ENCODE assay signal across 28 cellular contexts in the genomic region with DNA sequence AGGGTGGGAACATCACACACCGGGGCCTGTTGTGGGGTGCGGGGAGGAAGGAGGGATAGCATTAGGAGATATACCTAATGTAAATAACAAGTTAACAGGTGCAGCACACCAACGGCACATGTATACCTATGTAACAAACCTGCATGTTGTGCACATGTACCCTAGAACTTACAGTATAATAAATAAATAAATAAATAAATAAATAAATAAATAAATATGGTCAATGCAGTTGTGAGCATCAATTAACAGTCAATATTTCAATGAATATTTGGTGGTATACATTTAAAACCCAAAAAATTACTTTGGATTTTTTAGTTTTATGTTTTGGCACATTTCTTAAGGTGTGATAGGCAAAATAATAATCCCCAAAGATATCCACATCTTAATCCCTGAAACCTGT.
"Had no signal": no experiment of that assay in that cellular context is flagged by ENCODE, and none has a peak within 500 bp of the region (broad histone marks: within the 10 kb centered on the region; RNA-seq: fewer than 3 reads in every experiment).

No MANE protein-coding gene starts in this region.

- H3K4me3 ChIP-seq: colonic mucosa, coronary artery, dorsolateral prefrontal cortex, esophagus muscularis mucosa, esophagus squamous epithelium, gastrocnemius medialis, gastroesophageal sphincter, heart left ventricle, heart right ventricle had no signal

- DNase-seq: colonic mucosa; cortex of kidney; dermis blood vessel endothelial cell; dorsolateral prefrontal cortex; effector CD4-positive, alpha-beta T cell; effector CD8-positive, alpha-beta T cell; effector memory CD4-positive, alpha-beta T cell; effector memory CD8-positive, alpha-beta T cell; endodermal cell; erythroblast; esophagus squamous epithelium; foreskin fibroblast; foreskin keratinocyte; foreskin melanocyte; gastrocnemius medialis; glutamatergic neuron; head of caudate nucleus; heart left ventricle; heart right ventricle had no signal

- H3K27me3 ChIP-seq: colonic mucosa, dorsolateral prefrontal cortex, esophagus muscularis mucosa, esophagus squamous epithelium, foreskin keratinocyte, gastrocnemius medialis, gastroesophageal sphincter, heart left ventricle, heart right ventricle had no signal

- H3K27ac ChIP-seq: colonic mucosa, coronary artery, dorsolateral prefrontal cortex, epithelial cell of prostate, esophagus muscularis mucosa, esophagus squamous epithelium, foreskin keratinocyte, gastrocnemius medialis, gastroesophageal sphincter, heart left ventricle, heart right ventricle had no signal

- H3K4me1 ChIP-seq: colonic mucosa, esophagus muscularis mucosa, esophagus squamous epithelium, foreskin keratinocyte, gastroesophageal sphincter, heart left ventricle, heart right ventricle had no signal

- H3K36me3 ChIP-seq: colonic mucosa, esophagus muscularis mucosa, esophagus squamous epithelium, gastrocnemius medialis, gastroesophageal sphincter, heart left ventricle, heart right ventricle had no signal

- ATAC-seq: effector memory CD8-positive, alpha-beta T cell; esophagus mucosa; foreskin keratinocyte; gastrocnemius medialis; gastroesophageal sphincter; heart left ventricle; heart right ventricle had no signal

- H3K9me3 ChIP-seq: colonic mucosa, esophagus muscularis mucosa, esophagus squamous epithelium, gastrocnemius medialis, gastroesophageal sphincter, heart left ventricle, heart right ventricle had no signal

- FAIRE-seq: colon, endometrium, endothelial cell of umbilical vein, frontal cortex had no signal
